Comparison of ENCODE assay signal across 1 cellular context in the genomic region with DNA sequence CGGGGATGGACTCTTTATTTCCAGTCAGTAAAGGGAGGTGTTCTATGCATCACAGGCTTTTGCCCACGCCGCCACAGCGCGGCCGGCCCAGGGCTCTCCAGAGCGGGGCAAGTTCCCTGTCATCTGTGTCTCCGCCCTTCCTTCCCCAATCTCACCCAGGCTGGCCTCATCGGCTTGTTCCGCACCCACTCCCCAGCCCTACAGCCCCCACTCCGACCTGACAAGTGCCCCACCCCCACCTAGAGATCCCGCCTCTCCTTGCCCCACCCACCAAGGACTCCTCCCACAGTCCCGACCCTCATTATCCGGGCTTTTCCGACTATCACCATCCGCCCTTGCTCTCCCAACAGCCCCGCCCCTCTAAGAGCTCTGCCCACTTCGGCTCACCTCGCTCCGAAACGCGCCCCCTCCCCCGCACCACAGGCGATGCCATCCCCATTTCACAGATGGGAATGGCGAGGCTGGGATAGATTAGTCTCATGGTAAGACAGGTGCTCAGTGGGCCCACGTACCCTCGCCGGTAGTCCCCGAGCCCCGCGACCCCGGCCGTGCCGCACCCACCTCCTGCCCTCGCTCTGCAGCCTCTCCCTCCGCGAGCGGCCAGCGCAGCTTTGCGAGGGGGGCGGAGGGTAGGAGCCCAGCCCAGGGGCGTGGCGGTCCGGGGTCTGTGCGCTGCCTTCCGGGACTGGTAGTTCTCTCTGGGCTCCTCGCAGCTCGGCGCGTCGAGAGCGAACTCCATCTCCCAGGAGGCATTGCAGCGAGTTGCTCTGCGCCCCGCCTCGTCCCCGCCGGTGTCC.
A peak's percentile ranks its signal among the peaks of the same experiment; 100 is the strongest.
TF ChIP-seq lines count a peak whose summit lies in the region.

A gene with protein sequence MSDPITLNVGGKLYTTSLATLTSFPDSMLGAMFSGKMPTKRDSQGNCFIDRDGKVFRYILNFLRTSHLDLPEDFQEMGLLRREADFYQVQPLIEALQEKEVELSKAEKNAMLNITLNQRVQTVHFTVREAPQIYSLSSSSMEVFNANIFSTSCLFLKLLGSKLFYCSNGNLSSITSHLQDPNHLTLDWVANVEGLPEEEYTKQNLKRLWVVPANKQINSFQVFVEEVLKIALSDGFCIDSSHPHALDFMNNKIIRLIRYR (minus strand): TSS at position 615 of the 797 bp plus-strand sequence. CDS start 14,072 bp downstream, outside the sequence.

TF ChIP-seq in HepG2, 621 proteins besides CTCF, POLR2A, EP300 and RAD21 (continued from another document and continues in another):
- TF ChIP-seq, protein P1, sequence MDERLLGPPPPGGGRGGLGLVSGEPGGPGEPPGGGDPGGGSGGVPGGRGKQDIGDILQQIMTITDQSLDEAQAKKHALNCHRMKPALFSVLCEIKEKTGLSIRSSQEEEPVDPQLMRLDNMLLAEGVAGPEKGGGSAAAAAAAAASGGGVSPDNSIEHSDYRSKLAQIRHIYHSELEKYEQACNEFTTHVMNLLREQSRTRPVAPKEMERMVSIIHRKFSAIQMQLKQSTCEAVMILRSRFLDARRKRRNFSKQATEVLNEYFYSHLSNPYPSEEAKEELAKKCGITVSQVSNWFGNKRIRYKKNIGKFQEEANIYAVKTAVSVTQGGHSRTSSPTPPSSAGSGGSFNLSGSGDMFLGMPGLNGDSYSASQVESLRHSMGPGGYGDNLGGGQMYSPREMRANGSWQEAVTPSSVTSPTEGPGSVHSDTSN (CRISPR knock-in tag; IDR thresholded peaks at IDR 0.05) = 0 out of 2 replicates have a peak, but pooled peaks have one; percentile 2
- TF ChIP-seq KAT8 (CRISPR knock-in tag; IDR thresholded peaks at IDR 0.05) (peak; percentile 77), ZNF441 (CRISPR knock-in tag; IDR thresholded peaks at IDR 0.05; ENCODE audit: borderline replicate concordance) (no peak), THYN1 (CRISPR knock-in tag; IDR thresholded peaks at IDR 0.05; ENCODE audit: borderline replicate concordance, low read depth) (no peak), ZNF501 (CRISPR knock-in tag; IDR thresholded peaks at IDR 0.05) (peak; percentile 93), ZNF562 (CRISPR knock-in tag; IDR thresholded peaks at IDR 0.05; ENCODE audit: borderline replicate concordance) (no peak), ZKSCAN8 (CRISPR knock-in tag; IDR thresholded peaks at IDR 0.05; ENCODE audit: borderline replicate concordance) (peak; percentile 35; the same call in 1 of the 2 replicates), ZNF615 (CRISPR knock-in tag; IDR thresholded peaks at IDR 0.05; ENCODE audit: borderline replicate concordance) (no peak), ZNF703 (CRISPR knock-in tag; IDR thresholded peaks at IDR 0.05; ENCODE audit: borderline replicate concordance) (no peak; the same call in 1 of the 2 replicates), MAFK (conservative IDR thresholded peaks at IDR 0.05 in 1 of 2, IDR thresholded peaks at IDR 0.05 in 1 of 2; ENCODE audit: low read length in 2 of 2) (no peak), EEA1 (CRISPR knock-in tag; IDR thresholded peaks at IDR 0.05; ENCODE audit: borderline replicate concordance) (no peak; the same call in 1 of the 2 replicates), SIX4 (CRISPR knock-in tag; IDR thresholded peaks at IDR 0.05) (peak; percentile 48; the same call in 1 of the 2 replicates), ZNF354B (CRISPR knock-in tag; IDR thresholded peaks at IDR 0.05) (no peak), NR2F6 (IDR thresholded peaks at IDR 0.05) (no peak), NR2F6 (CRISPR knock-in tag; IDR thresholded peaks at IDR 0.05) (peak; percentile 48), FOXP1 (IDR thresholded peaks at IDR 0.05) (no peak), FOXP1 (CRISPR knock-in tag; IDR thresholded peaks at IDR 0.05) (no peak), AGO1 (IDR thresholded peaks at IDR 0.05; ENCODE audit: low read depth, low read length, poor library complexity, severe bottlenecking) (peak; percentile 54), FOXC1 (CRISPR knock-in tag; IDR thresholded peaks at IDR 0.05; ENCODE audit: borderline replicate concordance) (peak; percentile 6; the same call in 1 of the 2 replicates), ATF7 (IDR thresholded peaks at IDR 0.05) (no peak), ATF7 (CRISPR knock-in tag; IDR thresholded peaks at IDR 0.05) (no peak), HNF4A (CRISPR knock-in tag; IDR thresholded peaks at IDR 0.05) (no peak), SCMH1 (CRISPR knock-in tag; IDR thresholded peaks at IDR 0.05; ENCODE audit: borderline replicate concordance) (no peak), SMAD1 (CRISPR knock-in tag; IDR thresholded peaks at IDR 0.05; ENCODE audit: borderline replicate concordance, low read depth) (no peak), GATAD1 (CRISPR knock-in tag; IDR thresholded peaks at IDR 0.05) (peak; percentile 73), KDM2A (CRISPR knock-in tag; IDR thresholded peaks at IDR 0.05; ENCODE audit: borderline replicate concordance, low read depth) (peak; percentile 58), ZNF331 (CRISPR knock-in tag; IDR thresholded peaks at IDR 0.05) (peak; percentile 76; the same call in 1 of the 2 replicates)
- TF ChIP-seq, protein P2, sequence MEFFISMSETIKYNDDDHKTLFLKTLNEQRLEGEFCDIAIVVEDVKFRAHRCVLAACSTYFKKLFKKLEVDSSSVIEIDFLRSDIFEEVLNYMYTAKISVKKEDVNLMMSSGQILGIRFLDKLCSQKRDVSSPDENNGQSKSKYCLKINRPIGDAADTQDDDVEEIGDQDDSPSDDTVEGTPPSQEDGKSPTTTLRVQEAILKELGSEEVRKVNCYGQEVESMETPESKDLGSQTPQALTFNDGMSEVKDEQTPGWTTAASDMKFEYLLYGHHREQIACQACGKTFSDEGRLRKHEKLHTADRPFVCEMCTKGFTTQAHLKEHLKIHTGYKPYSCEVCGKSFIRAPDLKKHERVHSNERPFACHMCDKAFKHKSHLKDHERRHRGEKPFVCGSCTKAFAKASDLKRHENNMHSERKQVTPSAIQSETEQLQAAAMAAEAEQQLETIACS (CRISPR knock-in tag; IDR thresholded peaks at IDR 0.05) = no peak
- TF ChIP-seq, protein P3, sequence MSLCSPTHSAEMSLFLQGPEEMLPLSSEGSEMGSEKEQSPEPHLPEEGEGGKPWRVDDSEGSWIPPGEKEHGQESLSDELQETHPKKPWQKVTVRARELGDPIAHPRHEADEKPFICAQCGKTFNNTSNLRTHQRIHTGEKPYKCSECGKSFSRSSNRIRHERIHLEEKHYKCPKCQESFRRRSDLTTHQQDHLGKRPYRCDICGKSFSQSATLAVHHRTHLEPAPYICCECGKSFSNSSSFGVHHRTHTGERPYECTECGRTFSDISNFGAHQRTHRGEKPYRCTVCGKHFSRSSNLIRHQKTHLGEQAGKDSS (CRISPR knock-in tag; IDR thresholded peaks at IDR 0.05; ENCODE audit: borderline replicate concordance, low read depth) = peak; percentile 79
- TF ChIP-seq, protein P4, sequence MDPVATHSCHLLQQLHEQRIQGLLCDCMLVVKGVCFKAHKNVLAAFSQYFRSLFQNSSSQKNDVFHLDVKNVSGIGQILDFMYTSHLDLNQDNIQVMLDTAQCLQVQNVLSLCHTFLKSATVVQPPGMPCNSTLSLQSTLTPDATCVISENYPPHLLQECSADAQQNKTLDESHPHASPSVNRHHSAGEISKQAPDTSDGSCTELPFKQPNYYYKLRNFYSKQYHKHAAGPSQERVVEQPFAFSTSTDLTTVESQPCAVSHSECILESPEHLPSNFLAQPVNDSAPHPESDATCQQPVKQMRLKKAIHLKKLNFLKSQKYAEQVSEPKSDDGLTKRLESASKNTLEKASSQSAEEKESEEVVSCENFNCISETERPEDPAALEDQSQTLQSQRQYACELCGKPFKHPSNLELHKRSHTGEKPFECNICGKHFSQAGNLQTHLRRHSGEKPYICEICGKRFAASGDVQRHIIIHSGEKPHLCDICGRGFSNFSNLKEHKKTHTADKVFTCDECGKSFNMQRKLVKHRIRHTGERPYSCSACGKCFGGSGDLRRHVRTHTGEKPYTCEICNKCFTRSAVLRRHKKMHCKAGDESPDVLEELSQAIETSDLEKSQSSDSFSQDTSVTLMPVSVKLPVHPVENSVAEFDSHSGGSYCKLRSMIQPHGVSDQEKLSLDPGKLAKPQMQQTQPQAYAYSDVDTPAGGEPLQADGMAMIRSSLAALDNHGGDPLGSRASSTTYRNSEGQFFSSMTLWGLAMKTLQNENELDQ (CRISPR knock-in tag; IDR thresholded peaks at IDR 0.05; ENCODE audit: borderline replicate concordance) = no peak
- TF ChIP-seq, protein P5, sequence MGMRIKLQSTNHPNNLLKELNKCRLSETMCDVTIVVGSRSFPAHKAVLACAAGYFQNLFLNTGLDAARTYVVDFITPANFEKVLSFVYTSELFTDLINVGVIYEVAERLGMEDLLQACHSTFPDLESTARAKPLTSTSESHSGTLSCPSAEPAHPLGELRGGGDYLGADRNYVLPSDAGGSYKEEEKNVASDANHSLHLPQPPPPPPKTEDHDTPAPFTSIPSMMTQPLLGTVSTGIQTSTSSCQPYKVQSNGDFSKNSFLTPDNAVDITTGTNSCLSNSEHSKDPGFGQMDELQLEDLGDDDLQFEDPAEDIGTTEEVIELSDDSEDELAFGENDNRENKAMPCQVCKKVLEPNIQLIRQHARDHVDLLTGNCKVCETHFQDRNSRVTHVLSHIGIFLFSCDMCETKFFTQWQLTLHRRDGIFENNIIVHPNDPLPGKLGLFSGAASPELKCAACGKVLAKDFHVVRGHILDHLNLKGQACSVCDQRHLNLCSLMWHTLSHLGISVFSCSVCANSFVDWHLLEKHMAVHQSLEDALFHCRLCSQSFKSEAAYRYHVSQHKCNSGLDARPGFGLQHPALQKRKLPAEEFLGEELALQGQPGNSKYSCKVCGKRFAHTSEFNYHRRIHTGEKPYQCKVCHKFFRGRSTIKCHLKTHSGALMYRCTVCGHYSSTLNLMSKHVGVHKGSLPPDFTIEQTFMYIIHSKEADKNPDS (CRISPR knock-in tag; IDR thresholded peaks at IDR 0.05) = no peak
- TF ChIP-seq, protein P6, sequence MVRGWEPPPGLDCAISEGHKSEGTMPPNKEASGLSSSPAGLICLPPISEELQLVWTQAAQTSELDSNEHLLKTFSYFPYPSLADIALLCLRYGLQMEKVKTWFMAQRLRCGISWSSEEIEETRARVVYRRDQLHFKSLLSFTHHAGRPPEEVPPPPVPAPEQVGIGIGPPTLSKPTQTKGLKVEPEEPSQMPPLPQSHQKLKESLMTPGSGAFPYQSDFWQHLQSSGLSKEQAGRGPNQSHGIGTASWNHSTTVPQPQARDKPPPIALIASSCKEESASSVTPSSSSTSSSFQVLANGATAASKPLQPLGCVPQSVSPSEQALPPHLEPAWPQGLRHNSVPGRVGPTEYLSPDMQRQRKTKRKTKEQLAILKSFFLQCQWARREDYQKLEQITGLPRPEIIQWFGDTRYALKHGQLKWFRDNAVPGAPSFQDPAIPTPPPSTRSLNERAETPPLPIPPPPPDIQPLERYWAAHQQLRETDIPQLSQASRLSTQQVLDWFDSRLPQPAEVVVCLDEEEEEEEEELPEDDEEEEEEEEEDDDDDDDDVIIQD (CRISPR knock-in tag; IDR thresholded peaks at IDR 0.05; ENCODE audit: low read depth) = no peak
- TF ChIP-seq, protein P7, sequence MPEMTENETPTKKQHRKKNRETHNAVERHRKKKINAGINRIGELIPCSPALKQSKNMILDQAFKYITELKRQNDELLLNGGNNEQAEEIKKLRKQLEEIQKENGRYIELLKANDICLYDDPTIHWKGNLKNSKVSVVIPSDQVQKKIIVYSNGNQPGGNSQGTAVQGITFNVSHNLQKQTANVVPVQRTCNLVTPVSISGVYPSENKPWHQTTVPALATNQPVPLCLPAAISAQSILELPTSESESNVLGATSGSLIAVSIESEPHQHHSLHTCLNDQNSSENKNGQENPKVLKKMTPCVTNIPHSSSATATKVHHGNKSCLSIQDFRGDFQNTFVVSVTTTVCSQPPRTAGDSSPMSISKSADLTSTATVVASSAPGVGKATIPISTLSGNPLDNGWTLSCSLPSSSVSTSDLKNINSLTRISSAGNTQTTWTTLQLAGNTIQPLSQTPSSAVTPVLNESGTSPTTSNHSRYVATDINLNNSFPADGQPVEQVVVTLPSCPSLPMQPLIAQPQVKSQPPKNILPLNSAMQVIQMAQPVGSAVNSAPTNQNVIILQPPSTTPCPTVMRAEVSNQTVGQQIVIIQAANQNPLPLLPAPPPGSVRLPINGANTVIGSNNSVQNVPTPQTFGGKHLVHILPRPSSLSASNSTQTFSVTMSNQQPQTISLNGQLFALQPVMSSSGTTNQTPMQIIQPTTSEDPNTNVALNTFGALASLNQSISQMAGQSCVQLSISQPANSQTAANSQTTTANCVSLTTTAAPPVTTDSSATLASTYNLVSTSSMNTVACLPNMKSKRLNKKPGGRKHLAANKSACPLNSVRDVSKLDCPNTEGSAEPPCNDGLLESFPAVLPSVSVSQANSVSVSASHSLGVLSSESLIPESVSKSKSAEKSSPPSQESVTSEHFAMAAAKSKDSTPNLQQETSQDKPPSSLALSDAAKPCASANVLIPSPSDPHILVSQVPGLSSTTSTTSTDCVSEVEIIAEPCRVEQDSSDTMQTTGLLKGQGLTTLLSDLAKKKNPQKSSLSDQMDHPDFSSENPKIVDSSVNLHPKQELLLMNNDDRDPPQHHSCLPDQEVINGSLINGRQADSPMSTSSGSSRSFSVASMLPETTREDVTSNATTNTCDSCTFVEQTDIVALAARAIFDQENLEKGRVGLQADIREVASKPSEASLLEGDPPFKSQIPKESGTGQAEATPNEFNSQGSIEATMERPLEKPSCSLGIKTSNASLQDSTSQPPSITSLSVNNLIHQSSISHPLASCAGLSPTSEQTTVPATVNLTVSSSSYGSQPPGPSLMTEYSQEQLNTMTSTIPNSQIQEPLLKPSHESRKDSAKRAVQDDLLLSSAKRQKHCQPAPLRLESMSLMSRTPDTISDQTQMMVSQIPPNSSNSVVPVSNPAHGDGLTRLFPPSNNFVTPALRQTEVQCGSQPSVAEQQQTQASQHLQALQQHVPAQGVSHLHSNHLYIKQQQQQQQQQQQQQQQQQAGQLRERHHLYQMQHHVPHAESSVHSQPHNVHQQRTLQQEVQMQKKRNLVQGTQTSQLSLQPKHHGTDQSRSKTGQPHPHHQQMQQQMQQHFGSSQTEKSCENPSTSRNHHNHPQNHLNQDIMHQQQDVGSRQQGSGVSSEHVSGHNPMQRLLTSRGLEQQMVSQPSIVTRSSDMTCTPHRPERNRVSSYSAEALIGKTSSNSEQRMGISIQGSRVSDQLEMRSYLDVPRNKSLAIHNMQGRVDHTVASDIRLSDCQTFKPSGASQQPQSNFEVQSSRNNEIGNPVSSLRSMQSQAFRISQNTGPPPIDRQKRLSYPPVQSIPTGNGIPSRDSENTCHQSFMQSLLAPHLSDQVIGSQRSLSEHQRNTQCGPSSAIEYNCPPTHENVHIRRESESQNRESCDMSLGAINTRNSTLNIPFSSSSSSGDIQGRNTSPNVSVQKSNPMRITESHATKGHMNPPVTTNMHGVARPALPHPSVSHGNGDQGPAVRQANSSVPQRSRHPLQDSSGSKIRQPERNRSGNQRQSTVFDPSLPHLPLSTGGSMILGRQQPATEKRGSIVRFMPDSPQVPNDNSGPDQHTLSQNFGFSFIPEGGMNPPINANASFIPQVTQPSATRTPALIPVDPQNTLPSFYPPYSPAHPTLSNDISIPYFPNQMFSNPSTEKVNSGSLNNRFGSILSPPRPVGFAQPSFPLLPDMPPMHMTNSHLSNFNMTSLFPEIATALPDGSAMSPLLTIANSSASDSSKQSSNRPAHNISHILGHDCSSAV (CRISPR knock-in tag; IDR thresholded peaks at IDR 0.05; ENCODE audit: borderline replicate concordance) = no peak
- TF ChIP-seq, protein P8, sequence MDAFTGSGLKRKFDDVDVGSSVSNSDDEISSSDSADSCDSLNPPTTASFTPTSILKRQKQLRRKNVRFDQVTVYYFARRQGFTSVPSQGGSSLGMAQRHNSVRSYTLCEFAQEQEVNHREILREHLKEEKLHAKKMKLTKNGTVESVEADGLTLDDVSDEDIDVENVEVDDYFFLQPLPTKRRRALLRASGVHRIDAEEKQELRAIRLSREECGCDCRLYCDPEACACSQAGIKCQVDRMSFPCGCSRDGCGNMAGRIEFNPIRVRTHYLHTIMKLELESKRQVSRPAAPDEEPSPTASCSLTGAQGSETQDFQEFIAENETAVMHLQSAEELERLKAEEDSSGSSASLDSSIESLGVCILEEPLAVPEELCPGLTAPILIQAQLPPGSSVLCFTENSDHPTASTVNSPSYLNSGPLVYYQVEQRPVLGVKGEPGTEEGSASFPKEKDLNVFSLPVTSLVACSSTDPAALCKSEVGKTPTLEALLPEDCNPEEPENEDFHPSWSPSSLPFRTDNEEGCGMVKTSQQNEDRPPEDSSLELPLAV (CRISPR knock-in tag; conservative IDR thresholded peaks at IDR 0.05; ENCODE audit: low read depth) = no peak
